In the genomic region with DNA sequence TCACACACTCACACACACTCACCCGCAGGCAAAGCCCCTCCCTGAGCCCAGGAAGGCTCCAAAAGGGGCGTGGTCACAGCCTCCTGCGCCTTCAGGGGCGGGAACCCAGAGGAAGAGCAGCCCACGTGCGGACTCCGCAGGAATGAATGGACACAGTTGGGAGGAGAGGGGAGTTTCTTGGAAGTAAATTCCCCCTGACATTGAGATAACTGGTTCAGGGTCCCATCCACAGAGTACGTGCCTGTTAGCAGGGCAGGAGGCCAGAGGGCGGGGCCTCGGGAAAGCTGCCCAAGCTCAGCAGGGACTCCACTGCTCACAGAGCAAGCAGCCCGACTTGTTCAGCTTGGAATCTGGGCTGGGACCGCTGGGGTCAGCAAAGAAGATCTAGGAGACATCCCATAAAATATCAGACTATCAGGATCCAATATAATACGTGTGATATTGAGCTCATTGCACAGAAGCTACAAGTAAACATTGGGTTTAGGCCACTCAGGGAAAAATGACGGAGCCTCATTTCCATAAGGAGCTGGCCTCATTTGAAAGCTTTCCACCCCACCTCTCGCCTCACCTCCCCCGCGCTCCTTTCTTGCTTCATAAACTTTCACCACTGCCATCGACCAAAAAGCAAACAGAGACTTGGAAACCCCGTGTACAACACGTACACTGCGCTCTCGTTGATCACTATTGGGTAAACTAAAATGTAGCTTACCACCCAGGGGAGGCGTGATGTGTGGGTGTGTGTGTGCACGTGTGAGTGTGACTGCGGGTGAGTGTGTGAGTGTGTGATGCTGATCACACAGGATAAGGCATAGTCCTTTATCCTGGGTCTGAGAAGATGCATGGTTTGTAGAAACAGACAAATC, we compare ENCODE assay signal across 8 cellular contexts. TPM values are rescaled to one million over a fixed set of nuclear protein-coding genes. Genes with fewer than 3 reads are reported as not detected.
A peak's percentile ranks its signal among the peaks of the same experiment; 100 is the strongest.
DNase-seq lines count a peak whose midpoint lies in the region; ATAC-seq and TF ChIP-seq lines count a peak whose summit lies in the region.

No MANE protein-coding gene starts in this region.

- H3K27ac ChIP-seq in right lobe of liver = peak overlapping the region; percentile 69 to 86 (median 85)

- H3K4me3 ChIP-seq in LNCaP clone FGC (ENCODE audit: low read depth, low read length) (peak overlapping the region; percentile 32), cardiac fibroblast (replicated peaks in 1 of 2; ENCODE audit: low read depth in 2 of 2, low read length in 2 of 2) (peak overlapping the region; percentile 5 to 30), right lobe of liver (no peak overlapping the region)

- peaks cover 25% of the 10 kb centered on the region for H3K36me3 Mint-ChIP-seq in stimulated activated memory B cell treated with anti-CD40 and anti-IgM and Interleukin-4, amounts not matched to agents 10 μg/mL and 1 μg/mL and 100 μg/mL, for 72 hours

- peaks cover 0 to 40% (median 17%) of the 10 kb centered on the region in 4 donors for H3K4me1 ChIP-seq in right lobe of liver

- no peaks in the 10 kb centered on the region for H3K9me3 ChIP-seq in right lobe of liver

- peak; percentile 56 to 67 (median 58) for ATAC-seq in right lobe of liver
- ATAC-seq in stimulated activated memory B cell treated with anti-CD40 and anti-IgM and Interleukin-4, amounts not matched to agents 10 μg/mL and 1 μg/mL and 100 μg/mL, for 72 hours = no peak
- ATAC-seq in HG02798 (IDR thresholded peaks at IDR 0.05; ENCODE audit: poor library complexity, unreplicated experiment) = no peak

- no peak overlapping the region for H3K27ac Mint-ChIP-seq in stimulated activated memory B cell treated with anti-CD40 and anti-IgM and Interleukin-4, amounts not matched to agents 10 μg/mL and 1 μg/mL and 100 μg/mL, for 72 hours

- H3K4me3 Mint-ChIP-seq in stimulated activated memory B cell treated with anti-CD40 and anti-IgM and Interleukin-4, amounts not matched to agents 10 μg/mL and 1 μg/mL and 100 μg/mL, for 72 hours = no peak overlapping the region

- no peak for TF ChIP-seq POLR2A in right lobe of liver (IDR thresholded peaks at IDR 0.05)

- peaks cover 7% of the 10 kb centered on the region for H3K4me1 Mint-ChIP-seq in stimulated activated memory B cell treated with anti-CD40 and anti-IgM and Interleukin-4, amounts not matched to agents 10 μg/mL and 1 μg/mL and 100 μg/mL, for 72 hours

- H3K27me3 ChIP-seq in right lobe of liver = no peaks in the 10 kb centered on the region

- WGBS in right lobe of liver (ENCODE audit: insufficient coverage, low coverage, low lambda C conversion rate, missing lambda C conversion rate) = 24% methylated on average over 13 of the region's 25 CpGs

- no peaks in the 10 kb centered on the region for H3K9me3 Mint-ChIP-seq in stimulated activated memory B cell treated with anti-CD40 and anti-IgM and Interleukin-4, amounts not matched to agents 10 μg/mL and 1 μg/mL and 100 μg/mL, for 72 hours

- no peak for TF ChIP-seq CTCF in LNCaP clone FGC (IDR thresholded peaks at IDR 0.05; ENCODE audit: control insufficient read depth, extremely low read depth, insufficient read depth)
- no peak for TF ChIP-seq CTCF in cardiac fibroblast (IDR thresholded peaks at IDR 0.05; ENCODE audit: low read depth, low read length)
- TF ChIP-seq CTCF in right lobe of liver (IDR thresholded peaks at IDR 0.05) = no peak

- DNase-seq in AG08395 (ENCODE audit: low spot score) = peak; percentile 84
- peak; percentile 82 for DNase-seq in LNCaP clone FGC (ENCODE audit: low read depth)
- peak; percentile 78 to 81 for DNase-seq in cardiac fibroblast (ENCODE audit: low read depth in 2 of 2)
- peak; percentile 78 to 87 (median 84) for DNase-seq in right lobe of liver
- DNase-seq in T-helper 1 cell = no peak
- DNase-seq in activated CD8-positive, alpha-beta memory T cell treated with anti-CD3 and anti-CD28 coated beads for 24 hours = no peak

- intact Hi-C loops in right lobe of liver (cut with DNase I) = loop anchor here in 1 of 2 donors (10.0 kb wide), 1 partner anchor 171 kb away; no protein-coding TSS in a partner anchor

- H3K27me3 Mint-ChIP-seq in stimulated activated memory B cell treated with anti-CD40 and anti-IgM and Interleukin-4, amounts not matched to agents 10 μg/mL and 1 μg/mL and 100 μg/mL, for 72 hours = no peaks in the 10 kb centered on the region

- no peaks in the 10 kb centered on the region for H3K36me3 ChIP-seq in right lobe of liver

RNA-seq across cellular contexts. Expression of gene TM2D3, which starts 36.0 kb away (rescaled TPM):
- 10 to 100 TPM; 29.5 to 46.9 (median 40.8) TPM for total RNA-seq in right lobe of liver

Comparison
In these comparisons a context has a peak if more than half of its experiments do, and no peak if none do; other contexts are left out.
1. DNase-seq: peak in AG08395 (single experiment), LNCaP clone FGC (single experiment), cardiac fibroblast (2 of 2) and right lobe of liver (3 of 3); none in T-helper 1 cell (0 of 5) and activated CD8-positive, alpha-beta memory T cell treated with anti-CD3 and anti-CD28 coated beads for 24 hours (single experiment).
2. H3K4me3 ChIP-seq: peak in LNCaP clone FGC (single experiment) and cardiac fibroblast (2 of 2); none in right lobe of liver (0 of 3).
3. ATAC-seq: peak in right lobe of liver (4 of 4); none in stimulated activated memory B cell treated with anti-CD40 and anti-IgM and Interleukin-4, amounts not matched to agents 10 μg/mL and 1 μg/mL and 100 μg/mL, for 72 hours (single experiment) and HG02798 (single experiment).